ENCODE assay signal across 1 cellular context in genomic region chr3:131072845-131073244, GRCh38.
TF ChIP-seq lines count a peak whose summit lies in the region.

No MANE protein-coding gene starts in this region.

TF ChIP-seq in K562, 482 proteins besides CTCF, POLR2A, EP300 and RAD21 (continues in another document):
- no peak for TF ChIP-seq THRA (IDR thresholded peaks at IDR 0.05)
- no peak for TF ChIP-seq HMG20A (CRISPR knock-in tag; conservative IDR thresholded peaks at IDR 0.05)
- TF ChIP-seq ZNF76 (CRISPR knock-in tag; IDR thresholded peaks at IDR 0.05; ENCODE audit: borderline replicate concordance), result no peak
- no peak for TF ChIP-seq RFX5 (IDR thresholded peaks at IDR 0.05; ENCODE audit: low read depth, low read length)
- no peak for TF ChIP-seq FUS (optimal IDR thresholded peaks at IDR 0.05; ENCODE audit: low read depth, low read length)
- TF ChIP-seq DMBX1 (CRISPR knock-in tag; IDR thresholded peaks at IDR 0.05; ENCODE audit: borderline replicate concordance), result peak; percentile 56; the same call in 1 of the 2 replicates
- peak; percentile 57; the same call in 1 of the 2 replicates for TF ChIP-seq MYC (IDR thresholded peaks at IDR 0.05; ENCODE audit: low read depth, low read length)
- TF ChIP-seq MYC (CRISPR knock-in tag; IDR thresholded peaks at IDR 0.05; ENCODE audit: borderline replicate concordance, low read depth), result no peak
- TF ChIP-seq MAFG (tag; conservative IDR thresholded peaks at IDR 0.05), result peak; percentile 28
- no peak for TF ChIP-seq PCBP1 (IDR thresholded peaks at IDR 0.05; ENCODE audit: low read depth, low read length, poor library complexity, severe bottlenecking)
- TF ChIP-seq MEF2A (IDR thresholded peaks at IDR 0.05; ENCODE audit: control insufficient read depth, low read depth, low read length), result no peak
- peak in 1 of 2 experiments; percentile 80; a peak in 2 of 4 replicates for TF ChIP-seq TEAD1 (CRISPR knock-in tag; IDR thresholded peaks at IDR 0.05)
- TF ChIP-seq ELF1 (tag; IDR thresholded peaks at IDR 0.05), result peak; percentile 59
- peak; percentile 31 for TF ChIP-seq CXXC5 (CRISPR knock-in tag; IDR thresholded peaks at IDR 0.05)
- TF ChIP-seq, protein P1, sequence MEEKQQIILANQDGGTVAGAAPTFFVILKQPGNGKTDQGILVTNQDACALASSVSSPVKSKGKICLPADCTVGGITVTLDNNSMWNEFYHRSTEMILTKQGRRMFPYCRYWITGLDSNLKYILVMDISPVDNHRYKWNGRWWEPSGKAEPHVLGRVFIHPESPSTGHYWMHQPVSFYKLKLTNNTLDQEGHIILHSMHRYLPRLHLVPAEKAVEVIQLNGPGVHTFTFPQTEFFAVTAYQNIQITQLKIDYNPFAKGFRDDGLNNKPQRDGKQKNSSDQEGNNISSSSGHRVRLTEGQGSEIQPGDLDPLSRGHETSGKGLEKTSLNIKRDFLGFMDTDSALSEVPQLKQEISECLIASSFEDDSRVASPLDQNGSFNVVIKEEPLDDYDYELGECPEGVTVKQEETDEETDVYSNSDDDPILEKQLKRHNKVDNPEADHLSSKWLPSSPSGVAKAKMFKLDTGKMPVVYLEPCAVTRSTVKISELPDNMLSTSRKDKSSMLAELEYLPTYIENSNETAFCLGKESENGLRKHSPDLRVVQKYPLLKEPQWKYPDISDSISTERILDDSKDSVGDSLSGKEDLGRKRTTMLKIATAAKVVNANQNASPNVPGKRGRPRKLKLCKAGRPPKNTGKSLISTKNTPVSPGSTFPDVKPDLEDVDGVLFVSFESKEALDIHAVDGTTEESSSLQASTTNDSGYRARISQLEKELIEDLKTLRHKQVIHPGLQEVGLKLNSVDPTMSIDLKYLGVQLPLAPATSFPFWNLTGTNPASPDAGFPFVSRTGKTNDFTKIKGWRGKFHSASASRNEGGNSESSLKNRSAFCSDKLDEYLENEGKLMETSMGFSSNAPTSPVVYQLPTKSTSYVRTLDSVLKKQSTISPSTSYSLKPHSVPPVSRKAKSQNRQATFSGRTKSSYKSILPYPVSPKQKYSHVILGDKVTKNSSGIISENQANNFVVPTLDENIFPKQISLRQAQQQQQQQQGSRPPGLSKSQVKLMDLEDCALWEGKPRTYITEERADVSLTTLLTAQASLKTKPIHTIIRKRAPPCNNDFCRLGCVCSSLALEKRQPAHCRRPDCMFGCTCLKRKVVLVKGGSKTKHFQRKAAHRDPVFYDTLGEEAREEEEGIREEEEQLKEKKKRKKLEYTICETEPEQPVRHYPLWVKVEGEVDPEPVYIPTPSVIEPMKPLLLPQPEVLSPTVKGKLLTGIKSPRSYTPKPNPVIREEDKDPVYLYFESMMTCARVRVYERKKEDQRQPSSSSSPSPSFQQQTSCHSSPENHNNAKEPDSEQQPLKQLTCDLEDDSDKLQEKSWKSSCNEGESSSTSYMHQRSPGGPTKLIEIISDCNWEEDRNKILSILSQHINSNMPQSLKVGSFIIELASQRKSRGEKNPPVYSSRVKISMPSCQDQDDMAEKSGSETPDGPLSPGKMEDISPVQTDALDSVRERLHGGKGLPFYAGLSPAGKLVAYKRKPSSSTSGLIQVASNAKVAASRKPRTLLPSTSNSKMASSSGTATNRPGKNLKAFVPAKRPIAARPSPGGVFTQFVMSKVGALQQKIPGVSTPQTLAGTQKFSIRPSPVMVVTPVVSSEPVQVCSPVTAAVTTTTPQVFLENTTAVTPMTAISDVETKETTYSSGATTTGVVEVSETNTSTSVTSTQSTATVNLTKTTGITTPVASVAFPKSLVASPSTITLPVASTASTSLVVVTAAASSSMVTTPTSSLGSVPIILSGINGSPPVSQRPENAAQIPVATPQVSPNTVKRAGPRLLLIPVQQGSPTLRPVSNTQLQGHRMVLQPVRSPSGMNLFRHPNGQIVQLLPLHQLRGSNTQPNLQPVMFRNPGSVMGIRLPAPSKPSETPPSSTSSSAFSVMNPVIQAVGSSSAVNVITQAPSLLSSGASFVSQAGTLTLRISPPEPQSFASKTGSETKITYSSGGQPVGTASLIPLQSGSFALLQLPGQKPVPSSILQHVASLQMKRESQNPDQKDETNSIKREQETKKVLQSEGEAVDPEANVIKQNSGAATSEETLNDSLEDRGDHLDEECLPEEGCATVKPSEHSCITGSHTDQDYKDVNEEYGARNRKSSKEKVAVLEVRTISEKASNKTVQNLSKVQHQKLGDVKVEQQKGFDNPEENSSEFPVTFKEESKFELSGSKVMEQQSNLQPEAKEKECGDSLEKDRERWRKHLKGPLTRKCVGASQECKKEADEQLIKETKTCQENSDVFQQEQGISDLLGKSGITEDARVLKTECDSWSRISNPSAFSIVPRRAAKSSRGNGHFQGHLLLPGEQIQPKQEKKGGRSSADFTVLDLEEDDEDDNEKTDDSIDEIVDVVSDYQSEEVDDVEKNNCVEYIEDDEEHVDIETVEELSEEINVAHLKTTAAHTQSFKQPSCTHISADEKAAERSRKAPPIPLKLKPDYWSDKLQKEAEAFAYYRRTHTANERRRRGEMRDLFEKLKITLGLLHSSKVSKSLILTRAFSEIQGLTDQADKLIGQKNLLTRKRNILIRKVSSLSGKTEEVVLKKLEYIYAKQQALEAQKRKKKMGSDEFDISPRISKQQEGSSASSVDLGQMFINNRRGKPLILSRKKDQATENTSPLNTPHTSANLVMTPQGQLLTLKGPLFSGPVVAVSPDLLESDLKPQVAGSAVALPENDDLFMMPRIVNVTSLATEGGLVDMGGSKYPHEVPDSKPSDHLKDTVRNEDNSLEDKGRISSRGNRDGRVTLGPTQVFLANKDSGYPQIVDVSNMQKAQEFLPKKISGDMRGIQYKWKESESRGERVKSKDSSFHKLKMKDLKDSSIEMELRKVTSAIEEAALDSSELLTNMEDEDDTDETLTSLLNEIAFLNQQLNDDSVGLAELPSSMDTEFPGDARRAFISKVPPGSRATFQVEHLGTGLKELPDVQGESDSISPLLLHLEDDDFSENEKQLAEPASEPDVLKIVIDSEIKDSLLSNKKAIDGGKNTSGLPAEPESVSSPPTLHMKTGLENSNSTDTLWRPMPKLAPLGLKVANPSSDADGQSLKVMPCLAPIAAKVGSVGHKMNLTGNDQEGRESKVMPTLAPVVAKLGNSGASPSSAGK (IDR thresholded peaks at IDR 0.05), result peak; percentile 66
- peak; percentile 64; the same call in 1 of the 2 replicates for TF ChIP-seq JUND (IDR thresholded peaks at IDR 0.05; ENCODE audit: borderline replicate concordance, low read depth, low read length)
- TF ChIP-seq JUND (tag; IDR thresholded peaks at IDR 0.05; ENCODE audit: borderline replicate concordance, low read depth, low read length), result peak; percentile 39; the same call in 1 of the 3 replicates
- no peak for TF ChIP-seq FOXK2 (conservative IDR thresholded peaks at IDR 0.05 in 1 of 2, IDR thresholded peaks at IDR 0.05 in 1 of 2; ENCODE audit: low read depth in 2 of 2)
- TF ChIP-seq TEAD4 (IDR thresholded peaks at IDR 0.05; ENCODE audit: low read length), result peak; percentile 21; the same call in 1 of the 2 replicates
- TF ChIP-seq TEAD4 (CRISPR knock-in tag; IDR thresholded peaks at IDR 0.05; ENCODE audit: borderline replicate concordance), result no peak
- peak; percentile 73 for TF ChIP-seq USF1 (CRISPR knock-in tag; IDR thresholded peaks at IDR 0.05)
- peak; percentile 45; the same call in 1 of the 2 replicates for TF ChIP-seq SMAD4 (CRISPR knock-in tag; conservative IDR thresholded peaks at IDR 0.05)
- TF ChIP-seq, protein P2, sequence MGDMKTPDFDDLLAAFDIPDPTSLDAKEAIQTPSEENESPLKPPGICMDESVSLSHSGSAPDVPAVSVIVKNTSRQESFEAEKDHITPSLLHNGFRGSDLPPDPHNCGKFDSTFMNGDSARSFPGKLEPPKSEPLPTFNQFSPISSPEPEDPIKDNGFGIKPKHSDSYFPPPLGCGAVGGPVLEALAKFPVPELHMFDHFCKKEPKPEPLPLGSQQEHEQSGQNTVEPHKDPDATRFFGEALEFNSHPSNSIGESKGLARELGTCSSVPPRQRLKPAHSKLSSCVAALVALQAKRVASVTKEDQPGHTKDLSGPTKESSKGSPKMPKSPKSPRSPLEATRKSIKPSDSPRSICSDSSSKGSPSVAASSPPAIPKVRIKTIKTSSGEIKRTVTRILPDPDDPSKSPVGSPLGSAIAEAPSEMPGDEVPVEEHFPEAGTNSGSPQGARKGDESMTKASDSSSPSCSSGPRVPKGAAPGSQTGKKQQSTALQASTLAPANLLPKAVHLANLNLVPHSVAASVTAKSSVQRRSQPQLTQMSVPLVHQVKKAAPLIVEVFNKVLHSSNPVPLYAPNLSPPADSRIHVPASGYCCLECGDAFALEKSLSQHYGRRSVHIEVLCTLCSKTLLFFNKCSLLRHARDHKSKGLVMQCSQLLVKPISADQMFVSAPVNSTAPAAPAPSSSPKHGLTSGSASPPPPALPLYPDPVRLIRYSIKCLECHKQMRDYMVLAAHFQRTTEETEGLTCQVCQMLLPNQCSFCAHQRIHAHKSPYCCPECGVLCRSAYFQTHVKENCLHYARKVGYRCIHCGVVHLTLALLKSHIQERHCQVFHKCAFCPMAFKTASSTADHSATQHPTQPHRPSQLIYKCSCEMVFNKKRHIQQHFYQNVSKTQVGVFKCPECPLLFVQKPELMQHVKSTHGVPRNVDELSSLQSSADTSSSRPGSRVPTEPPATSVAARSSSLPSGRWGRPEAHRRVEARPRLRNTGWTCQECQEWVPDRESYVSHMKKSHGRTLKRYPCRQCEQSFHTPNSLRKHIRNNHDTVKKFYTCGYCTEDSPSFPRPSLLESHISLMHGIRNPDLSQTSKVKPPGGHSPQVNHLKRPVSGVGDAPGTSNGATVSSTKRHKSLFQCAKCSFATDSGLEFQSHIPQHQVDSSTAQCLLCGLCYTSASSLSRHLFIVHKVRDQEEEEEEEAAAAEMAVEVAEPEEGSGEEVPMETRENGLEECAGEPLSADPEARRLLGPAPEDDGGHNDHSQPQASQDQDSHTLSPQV (IDR thresholded peaks at IDR 0.05), result peak; percentile 16; the same call in 1 of the 2 replicates
- peak; percentile 69 for TF ChIP-seq RAD51 (IDR thresholded peaks at IDR 0.05; ENCODE audit: borderline replicate concordance, low read depth)
- TF ChIP-seq BHLHE40 (IDR thresholded peaks at IDR 0.05; ENCODE audit: low read length), result peak; percentile 56
- peak in 1 of 3 experiments; percentile 73 for TF ChIP-seq YY1 (IDR thresholded peaks at IDR 0.05; ENCODE audit: borderline replicate concordance in 1 of 3, control insufficient read depth in 1 of 3, extremely low read depth in 1 of 3, insufficient read depth in 3 of 3, insufficient read length in 1 of 3, insufficient replicate concordance in 2 of 3, low read depth in 1 of 3, low read length in 2 of 3)
- TF ChIP-seq, protein P3, sequence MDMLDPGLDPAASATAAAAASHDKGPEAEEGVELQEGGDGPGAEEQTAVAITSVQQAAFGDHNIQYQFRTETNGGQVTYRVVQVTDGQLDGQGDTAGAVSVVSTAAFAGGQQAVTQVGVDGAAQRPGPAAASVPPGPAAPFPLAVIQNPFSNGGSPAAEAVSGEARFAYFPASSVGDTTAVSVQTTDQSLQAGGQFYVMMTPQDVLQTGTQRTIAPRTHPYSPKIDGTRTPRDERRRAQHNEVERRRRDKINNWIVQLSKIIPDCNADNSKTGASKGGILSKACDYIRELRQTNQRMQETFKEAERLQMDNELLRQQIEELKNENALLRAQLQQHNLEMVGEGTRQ (CRISPR knock-in tag; IDR thresholded peaks at IDR 0.05), result peak; percentile 79
- no peak for TF ChIP-seq ID3 (CRISPR knock-in tag; IDR thresholded peaks at IDR 0.05)
- no peak for TF ChIP-seq ID3 (tag; IDR thresholded peaks at IDR 0.05)
- peak; percentile 8; the same call in 1 of the 2 replicates for TF ChIP-seq TFE3 (CRISPR knock-in tag; IDR thresholded peaks at IDR 0.05)
- peak; percentile 2; the same call in 1 of the 2 replicates for TF ChIP-seq VEZF1 (CRISPR knock-in tag; IDR thresholded peaks at IDR 0.05)
